In the genomic region with DNA sequence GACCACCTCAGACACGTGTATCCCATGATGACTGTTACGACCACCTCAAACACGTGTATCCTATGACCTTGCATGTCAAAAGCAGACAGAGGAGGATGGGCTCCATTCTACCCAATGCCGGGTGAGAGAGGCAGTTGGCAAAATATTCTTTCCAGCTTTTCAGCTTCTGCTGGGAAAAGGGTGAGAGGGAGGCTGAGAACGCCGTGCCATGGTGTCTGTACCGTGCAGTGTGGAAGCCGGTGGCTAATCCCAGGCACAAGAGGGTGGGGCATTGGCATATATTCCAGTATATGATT, we compare ENCODE assay signal across 27 cellular contexts.
DNase-seq lines count a peak whose midpoint lies in the region; ATAC-seq and TF ChIP-seq lines count a peak whose summit lies in the region.
"Had no signal": no experiment of that assay in that cellular context is flagged by ENCODE, and none has a peak within 500 bp of the region (broad histone marks: within the 10 kb centered on the region; RNA-seq: fewer than 3 reads in every experiment).

No MANE protein-coding gene starts in this region.

- no peak for ATAC-seq in left ventricle myocardium superior
- ATAC-seq: GM12878 had no signal

- DNase-seq in right atrium auricular region (ENCODE audit: low spot score) (peak; percentile 44), left ventricle myocardium superior (no peak), immature natural killer cell (no peak), osteocyte (ENCODE audit: extremely low spot score, unreplicated experiment) (peak; percentile 56), ureter (ENCODE audit: low spot score) (peak; percentile 24), putamen (ENCODE audit: low spot score) (no peak), progenitor cell of endocrine pancreas (ENCODE audit: low spot score, unreplicated experiment) (no peak)
- DNase-seq in stimulated activated CD4-positive, alpha-beta T cell treated with anti-CD3 and anti-CD28 coated beads, Interleukin-1b, Interleukin-23, amount 100 ng/mL, for 48 hours, result no peak
- DNase-seq: CD4-positive, alpha-beta T cell; EL; GDM1; HCEC 1CT; NCI-H1048; NCI-H1417 treated with DMSO at 0.1 percent for 48 hours; NCI-H1694 treated with DMSO at 0.1 percent for 48 hours; NCI-H2081 treated with DMSO at 0.1 percent for 48 hours; NCI-H2171; NCI-H226; NCI-H510A; NCI-H69; Right ventricle myocardium superior; RPMI8226 had no signal

- no peaks in the 10 kb centered on the region for H3K36me3 ChIP-seq in right atrium auricular region
- H3K36me3 ChIP-seq: SJSA1 had no signal

- peak overlapping the region in 1 of 6 donors; percentile 78 for H3K27ac Mint-ChIP-seq in immature natural killer cell
- no peak overlapping the region for H3K27ac Mint-ChIP-seq in osteocyte (ENCODE audit: unreplicated experiment)
- no peak overlapping the region for H3K27ac Mint-ChIP-seq in progenitor cell of endocrine pancreas
- H3K27ac Mint-ChIP-seq: CD4-positive, alpha-beta T cell; GM23338; IgD-negative memory B cell had no signal

- H3K4me1 ChIP-seq in right atrium auricular region, result no peaks in the 10 kb centered on the region
- H3K4me1 ChIP-seq: SJSA1 had no signal

- H3K9me3 Mint-ChIP-seq in immature natural killer cell, result no peaks in the 10 kb centered on the region
- H3K9me3 Mint-ChIP-seq in osteocyte (ENCODE audit: unreplicated experiment), result no peaks in the 10 kb centered on the region
- no peaks in the 10 kb centered on the region for H3K9me3 Mint-ChIP-seq in progenitor cell of endocrine pancreas (ENCODE audit: low read depth)
- H3K9me3 Mint-ChIP-seq: CD4-positive, alpha-beta T cell; GM23338 had no signal

- H3K36me3 Mint-ChIP-seq in immature natural killer cell, result peaks cover 0 to 2% (median 0%) of the 10 kb centered on the region in 3 donors
- H3K36me3 Mint-ChIP-seq in osteocyte (ENCODE audit: unreplicated experiment), result no peaks in the 10 kb centered on the region
- no peaks in the 10 kb centered on the region for H3K36me3 Mint-ChIP-seq in progenitor cell of endocrine pancreas (ENCODE audit: insufficient read depth)
- H3K36me3 Mint-ChIP-seq: IgD-negative memory B cell had no signal

- no peaks in the 10 kb centered on the region for H3K27me3 ChIP-seq in right atrium auricular region

- H3K27ac ChIP-seq in right atrium auricular region, result no peak overlapping the region
- H3K27ac ChIP-seq: KMS-11, SJSA1 had no signal

- TF ChIP-seq CTCF in right atrium auricular region (IDR thresholded peaks at IDR 0.05) (no peak), osteocyte (IDR thresholded peaks at IDR 0.05) (no peak), progenitor cell of endocrine pancreas (IDR thresholded peaks at IDR 0.05; ENCODE audit: unreplicated experiment) (no peak)

- H3K27me3 Mint-ChIP-seq in immature natural killer cell (ENCODE audit: low read depth in 3 of 3) (peaks cover 14 to 33% (median 28%) of the 10 kb centered on the region in 3 donors), osteocyte (ENCODE audit: unreplicated experiment) (peaks cover 12% of the 10 kb centered on the region), progenitor cell of endocrine pancreas (peaks cover 63% of the 10 kb centered on the region)

- H3K9me3 ChIP-seq in right atrium auricular region, result no peaks in the 10 kb centered on the region
- H3K9me3 ChIP-seq: SJSA1 had no signal

- peak overlapping the region in 3 of 5 donors; percentile 46 to 79 (median 76) for H3K4me3 Mint-ChIP-seq in immature natural killer cell
- H3K4me3 Mint-ChIP-seq in osteocyte (ENCODE audit: unreplicated experiment), result no peak overlapping the region
- no peak overlapping the region for H3K4me3 Mint-ChIP-seq in progenitor cell of endocrine pancreas (ENCODE audit: low read depth)
- H3K4me3 Mint-ChIP-seq: CD4-positive, alpha-beta T cell; GM23338; IgD-negative memory B cell had no signal

- intact Hi-C loops in left ventricle myocardium superior (cut with micrococcal nuclease), result no loop called here

- no peak overlapping the region for H3K4me3 ChIP-seq in right atrium auricular region
- H3K4me3 ChIP-seq: GM12878, GM23338, SJSA1 had no signal

- H3K4me1 Mint-ChIP-seq in immature natural killer cell (peaks cover 69 to 74% of the 10 kb centered on the region in 2 donors), osteocyte (ENCODE audit: unreplicated experiment) (no peaks in the 10 kb centered on the region), progenitor cell of endocrine pancreas (ENCODE audit: low read depth) (no peaks in the 10 kb centered on the region)
- H3K4me1 Mint-ChIP-seq: IgD-negative memory B cell had no signal

Comparison
In these comparisons a context has a peak if more than half of its experiments do, and no peak if none do; other contexts are left out.
1. DNase-seq: peak in right atrium auricular region (single experiment), osteocyte (single experiment) and ureter (single experiment); none in left ventricle myocardium superior (single experiment), immature natural killer cell (0 of 3), putamen (single experiment), stimulated activated CD4-positive, alpha-beta T cell treated with anti-CD3 and anti-CD28 coated beads, Interleukin-1b, Interleukin-23, amount 100 ng/mL, for 48 hours (single experiment) and progenitor cell of endocrine pancreas (single experiment).
2. H3K4me3 Mint-ChIP-seq: peak in immature natural killer cell (3 of 5); none in osteocyte (single experiment) and progenitor cell of endocrine pancreas (single experiment).